28 cellular contexts compared by ENCODE assay signal in the genomic region with DNA sequence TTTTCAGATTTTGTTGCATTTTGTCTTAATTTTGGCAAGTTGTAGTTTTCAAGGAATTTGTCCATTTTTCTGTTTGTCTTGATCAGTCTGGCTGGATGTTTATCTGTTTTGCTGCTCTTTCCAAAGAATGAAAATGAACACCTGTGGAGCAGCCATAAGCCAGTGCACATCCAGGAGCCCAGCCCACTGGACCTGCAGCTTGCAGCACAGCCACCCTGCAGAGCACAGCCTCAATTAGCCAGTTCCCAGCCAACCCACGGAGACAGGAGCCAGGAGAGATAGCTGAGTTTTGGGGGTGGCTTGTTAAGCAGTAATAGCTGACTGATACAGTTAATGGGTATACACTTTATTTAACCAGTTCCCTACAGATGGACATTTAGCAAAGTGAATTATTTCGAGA. TPM values are rescaled to one million over a fixed set of nuclear protein-coding genes. Genes with fewer than 3 reads are reported as not detected.
DNase-seq lines count a peak whose midpoint lies in the region; ATAC-seq, FAIRE-seq and TF ChIP-seq lines count a peak whose summit lies in the region.
"Had no signal": no experiment of that assay in that cellular context is flagged by ENCODE, and none has a peak within 500 bp of the region (broad histone marks: within the 10 kb centered on the region; RNA-seq: fewer than 3 reads in every experiment).

No MANE protein-coding gene starts in this region.

- no peaks in the 10 kb centered on the region for H3K36me3 ChIP-seq in HepG2 (replicated peaks in 1 of 2; ENCODE audit: control insufficient read depth in 1 of 2, insufficient read depth in 2 of 2, low read length in 2 of 2)
- H3K36me3 ChIP-seq in right lobe of liver, result no peaks in the 10 kb centered on the region
- no peaks in the 10 kb centered on the region; a peak in 1 of 3 replicates for H3K36me3 ChIP-seq in HEK293 (ENCODE audit: control insufficient read depth in 2 of 2, insufficient read depth in 1 of 2, low read length in 2 of 2)
- H3K36me3 ChIP-seq: BE2C, BLaER1 had no signal

- CTCF ChIA-PET in HepG2 (lab: Yijun Ruan, JAX; ENCODE audit: low intra/inter-chr PET ratio, low total read pairs), result no interaction called here
- CTCF ChIA-PET in HEK293 (lab: Yijun Ruan, JAX), result interaction anchor here (1.1 kb wide), 1 partner anchor 24 kb away, joined by 4 read pairs; no protein-coding TSS in a partner anchor
- CTCF ChIA-PET in activated CD4-positive, alpha-beta memory T cell treated with anti-CD3 and anti-CD28 coated beads for 36 hours (lab: Charles Lee), result no interaction called here

- no peak overlapping the region for H3K4me3 ChIP-seq in HepG2 (replicated peaks in 1 of 3; ENCODE audit: insufficient read depth in 1 of 3, low read depth in 2 of 3, low read length in 3 of 3)
- H3K4me3 ChIP-seq in right lobe of liver, result no peak overlapping the region
- no peak overlapping the region for H3K4me3 ChIP-seq in HEK293 (ENCODE audit: low read depth, low read length)
- H3K4me3 ChIP-seq: BLaER1, GM12878 had no signal

- no peak overlapping the region for H3K9ac ChIP-seq in HepG2 (ENCODE audit: insufficient read depth, low read depth, low read length)
- H3K9ac ChIP-seq: BLaER1 had no signal

- ATAC-seq in HepG2 (no peak), right lobe of liver (no peak), HG03432 (IDR thresholded peaks at IDR 0.05; ENCODE audit: unreplicated experiment) (no peak)
- ATAC-seq: GM12878 had no signal

- no peak for FAIRE-seq in HepG2 (lab: Jason Lieb, UNC)
- FAIRE-seq: A204.1, GM12878, GM12892, GM18507, GM19239 had no signal

- no peak overlapping the region for H3K27ac Mint-ChIP-seq in activated CD4-positive, alpha-beta memory T cell treated with anti-CD3 and anti-CD28 coated beads for 36 hours
- H3K27ac Mint-ChIP-seq: CD14-positive monocyte; CD4-positive, alpha-beta memory T cell; CD4-positive, CD25-positive, alpha-beta regulatory T cell; CD8-positive, alpha-beta memory T cell had no signal

- POLR2A ChIA-PET in HepG2 (lab: Yijun Ruan, JAX), result no interaction called here
- POLR2A ChIA-PET in HEK293 (lab: Yijun Ruan, JAX), result no interaction called here
- POLR2A ChIA-PET in activated CD4-positive, alpha-beta memory T cell treated with anti-CD3 and anti-CD28 coated beads for 36 hours (lab: Charles Lee), result no interaction called here

- H3K36me3 Mint-ChIP-seq in activated CD4-positive, alpha-beta memory T cell treated with anti-CD3 and anti-CD28 coated beads for 36 hours, result no peaks in the 10 kb centered on the region
- H3K36me3 Mint-ChIP-seq: CD14-positive monocyte; CD4-positive, alpha-beta memory T cell; CD4-positive, CD25-positive, alpha-beta regulatory T cell; CD8-positive, alpha-beta memory T cell had no signal

- no peak overlapping the region for H2AFZ ChIP-seq in HepG2 (ENCODE audit: low read length)

- H3K9me3 ChIP-seq in HepG2 (ENCODE audit: low read length) (0 out of 2 replicates have a peak, but pooled peaks cover 4% of the 10 kb centered on the region), right lobe of liver (no peaks in the 10 kb centered on the region), HEK293 (ENCODE audit: control insufficient read depth, insufficient read depth, low read depth, low read length) (peaks cover 4% of the 10 kb centered on the region)
- H3K9me3 ChIP-seq: BE2C, BLaER1 had no signal

- TF ChIP-seq POLR2A in HepG2 (IDR thresholded peaks at IDR 0.05; ENCODE audit: insufficient read depth in 1 of 2, low read depth in 2 of 2, low read length in 2 of 2) (no peak), right lobe of liver (IDR thresholded peaks at IDR 0.05) (no peak)

- TF ChIP-seq RAD21 in HepG2 (CRISPR knock-in tag; IDR thresholded peaks at IDR 0.05), result no peak

- H3K27me3 ChIP-seq in HepG2 (ENCODE audit: control insufficient read depth in 1 of 2, insufficient read depth in 2 of 2, low read length in 2 of 2) (no peaks in the 10 kb centered on the region; a peak in 1 of 5 replicates), right lobe of liver (no peaks in the 10 kb centered on the region)
- H3K27me3 ChIP-seq: BE2C, BLaER1 had no signal

- H3K27ac ChIP-seq in HepG2 (ENCODE audit: extremely low read length, insufficient read depth, low read length), result no peak overlapping the region
- no peak overlapping the region for H3K27ac ChIP-seq in right lobe of liver
- H3K27ac ChIP-seq in HEK293 (ENCODE audit: extremely low read depth, low read depth, low read length), result no peak overlapping the region
- H3K27ac ChIP-seq: BLaER1 had no signal

- H3K9me3 Mint-ChIP-seq in activated CD4-positive, alpha-beta memory T cell treated with anti-CD3 and anti-CD28 coated beads for 36 hours, result no peaks in the 10 kb centered on the region

- no peak overlapping the region for H3K4me3 Mint-ChIP-seq in activated CD4-positive, alpha-beta memory T cell treated with anti-CD3 and anti-CD28 coated beads for 36 hours
- H3K4me3 Mint-ChIP-seq: CD14-positive monocyte; CD4-positive, alpha-beta memory T cell; CD4-positive, CD25-positive, alpha-beta regulatory T cell; CD8-positive, alpha-beta memory T cell had no signal

- no TSS peak for BruUV-seq in HepG2 (replicated peaks; lab: Mats Ljungman, UMichigan)

- H4K20me1 ChIP-seq in HepG2 (ENCODE audit: insufficient read depth, low read length), result no peaks in the 10 kb centered on the region
- H4K20me1 ChIP-seq: BLaER1 had no signal

- intact Hi-C loops in HepG2 (cut with micrococcal nuclease; ENCODE audit: unreplicated experiment), result no loop called here
- intact Hi-C loops in right lobe of liver (cut with DNase I), result no loop called here
- intact Hi-C loops in posterior vena cava (cut with DNase I), result no loop called here
- intact Hi-C loops in activated CD4-positive, alpha-beta memory T cell treated with anti-CD3 and anti-CD28 coated beads for 36 hours (cut with micrococcal nuclease), result no loop called here

- WGBS in HepG2 (ENCODE audit: low lambda C conversion rate), result 0% methylated on average over 2 of the region's 2 CpGs
- 39% methylated on average over 2 of the region's 2 CpGs for WGBS in right lobe of liver (ENCODE audit: insufficient coverage, low coverage, low lambda C conversion rate, missing lambda C conversion rate)

- TF ChIP-seq CTCF in HepG2 (CRISPR knock-in tag; IDR thresholded peaks at IDR 0.05) (no peak), right lobe of liver (IDR thresholded peaks at IDR 0.05) (no peak), HEK293 (tag by site-specific recombination; IDR thresholded peaks at IDR 0.05) (no peak)

- no peaks in the 10 kb centered on the region for H3K4me1 Mint-ChIP-seq in activated CD4-positive, alpha-beta memory T cell treated with anti-CD3 and anti-CD28 coated beads for 36 hours (ENCODE audit: low read depth)
- H3K4me1 Mint-ChIP-seq: CD14-positive monocyte; CD4-positive, alpha-beta memory T cell; CD4-positive, CD25-positive, alpha-beta regulatory T cell; CD8-positive, alpha-beta memory T cell had no signal

- in situ Hi-C loops in HepG2 (cut with HindIII; ENCODE audit: extremely low pct_ligation_motif_present, low pct_unique_long_range_greater_than_20kb), result no loop called here

- no peak overlapping the region for H3K4me2 ChIP-seq in HepG2 (ENCODE audit: low read depth, low read length)
- H3K4me2 ChIP-seq: BLaER1 had no signal

- no peaks in the 10 kb centered on the region for H3K27me3 Mint-ChIP-seq in activated CD4-positive, alpha-beta memory T cell treated with anti-CD3 and anti-CD28 coated beads for 36 hours

- TF ChIP-seq EP300 in HepG2 (IDR thresholded peaks at IDR 0.05; ENCODE audit: low read depth in 2 of 2, low read length in 2 of 2) (no peak), HepG2 (CRISPR knock-in tag; IDR thresholded peaks at IDR 0.05; ENCODE audit: borderline replicate concordance) (no peak)

- no peaks in the 10 kb centered on the region for H3K79me2 ChIP-seq in HepG2 (ENCODE audit: insufficient read depth, low read length)

- DNase-seq in HepG2 (ENCODE audit: low spot score) (no peak), right lobe of liver (no peak), posterior vena cava (ENCODE audit: low spot score) (peak; percentile 12)
- no peak for DNase-seq in activated CD4-positive, alpha-beta memory T cell treated with anti-CD3 and anti-CD28 coated beads for 36 hours
- DNase-seq: 8988T; ACHN; BE2C; C1 segment of cervical spinal cord; CD4-positive, alpha-beta memory T cell; CD4-positive, CD25-positive, alpha-beta regulatory T cell; CD8-positive, alpha-beta memory T cell; COR-L47; DMS 273 treated with DMSO at 0.1 percent for 48 hours; DMS153; DMS53; DMS79; DND-41; EL; GDM1 had no signal

- no peaks in the 10 kb centered on the region for H3K4me1 ChIP-seq in HepG2 (ENCODE audit: insufficient read depth, low read length)
- no peaks in the 10 kb centered on the region for H3K4me1 ChIP-seq in right lobe of liver
- H3K4me1 ChIP-seq in HEK293 (ENCODE audit: control insufficient read depth, insufficient read depth, low read length), result 0 out of 2 replicates have a peak, but pooled peaks cover 2% of the 10 kb centered on the region
- H3K4me1 ChIP-seq: BE2C, BLaER1 had no signal

TF ChIP-seq in HEK293, 187 proteins besides CTCF, POLR2A, EP300 and RAD21 (continues in another document):
- TF ChIP-seq ZEB2 (tag by site-specific recombination; IDR thresholded peaks at IDR 0.05), result no peak

RNA-seq across cellular contexts. Expression of gene URI1, which starts 38.0 kb away (rescaled TPM):
- total RNA-seq in HepG2 (2016; rRNA removed; fragmentation: Illumina TruSeq; extraction: Trizol) (66.6 and 67.9 TPM in 2 replicates), right lobe of liver (10 to 100 TPM; 18.8 to 29.4 (median 22.2) TPM), posterior vena cava (10 to 100 TPM; 43.1 to 51.1 TPM)
- total RNA-seq in HepG2 (2016; cell fraction: cytosol; rRNA removed; fragmentation: Illumina TruSeq; extraction: Trizol; ENCODE audit: low read depth), result 55.4 and 65.8 TPM in 2 replicates
- total RNA-seq in HepG2 (2016; cell fraction: insoluble cytoplasmic fraction; rRNA removed; fragmentation: Illumina TruSeq; extraction: Trizol), result 59.1 and 63.0 TPM in 2 replicates
- 94.1 and 96.8 TPM in 2 replicates for total RNA-seq in HepG2 (2016; cell fraction: membrane; rRNA removed; fragmentation: Illumina TruSeq; extraction: Trizol)
- 59.4 and 60.6 TPM in 2 replicates for total RNA-seq in HepG2 (2016; cell fraction: nucleus; rRNA removed; fragmentation: Illumina TruSeq; extraction: Trizol)
- 35.4 and 43.6 TPM in 2 replicates for polyA plus RNA-seq in HepG2 (2011; rRNA removed)
- 17.2 and 27.7 TPM in 2 replicates for polyA plus RNA-seq in HepG2 (2011; cell fraction: cytosol; rRNA removed)
- polyA plus RNA-seq in HepG2 (2011; cell fraction: nucleus; rRNA removed), result 29.1 and 37.9 TPM in 2 replicates
- polyA plus RNA-seq in HepG2 (2012), result 40.6 and 47.2 TPM in 2 replicates
- polyA plus RNA-seq in HepG2 (2016; cell fraction: cytosol; fragmentation: Illumina TruSeq; extraction: Trizol; ENCODE audit: low read depth), result 37.8 and 49.5 TPM in 2 replicates
- polyA plus RNA-seq in HepG2 (2016; cell fraction: insoluble cytoplasmic fraction; fragmentation: Illumina TruSeq; extraction: Trizol; ENCODE audit: low read depth), result 64.3 and 69.2 TPM in 2 replicates
- 70.9 and 75.8 TPM in 2 replicates for polyA plus RNA-seq in HepG2 (2016; cell fraction: membrane; fragmentation: Illumina TruSeq; extraction: Trizol; ENCODE audit: low read depth)
- polyA plus RNA-seq in HepG2 (2016; cell fraction: nucleus; fragmentation: Illumina TruSeq; extraction: Trizol; ENCODE audit: insufficient read depth, low read depth), result 55.9 and 58.5 TPM in 2 replicates
- polyA minus RNA-seq in HepG2 (2011; rRNA and poly(A)+ RNA removed; ENCODE audit: low replicate concordance), result 20.9 and 41.9 TPM in 2 replicates
- 26.6 and 35.0 TPM in 2 replicates for polyA minus RNA-seq in HepG2 (2011; cell fraction: cytosol; rRNA and poly(A)+ RNA removed)
- 118 and 132 TPM in 2 replicates for polyA minus RNA-seq in HepG2 (2011; cell fraction: nucleus; rRNA and poly(A)+ RNA removed)
- 10 to 100 TPM; 66.9 to 68.5 TPM for total RNA-seq in activated CD4-positive, alpha-beta memory T cell treated with anti-CD3 and anti-CD28 coated beads for 36 hours

Comparison
In these comparisons a context has a peak if more than half of its experiments do, and no peak if none do; other contexts are left out.
1. Of the 63 proteins assayed by ChIP-seq in both HepG2 and HEK293: peak only in HepG2: none; only in HEK293: RBAK; in both: none; in neither: 62.